ENCODE assay signal across 9 cellular contexts in the genomic region with DNA sequence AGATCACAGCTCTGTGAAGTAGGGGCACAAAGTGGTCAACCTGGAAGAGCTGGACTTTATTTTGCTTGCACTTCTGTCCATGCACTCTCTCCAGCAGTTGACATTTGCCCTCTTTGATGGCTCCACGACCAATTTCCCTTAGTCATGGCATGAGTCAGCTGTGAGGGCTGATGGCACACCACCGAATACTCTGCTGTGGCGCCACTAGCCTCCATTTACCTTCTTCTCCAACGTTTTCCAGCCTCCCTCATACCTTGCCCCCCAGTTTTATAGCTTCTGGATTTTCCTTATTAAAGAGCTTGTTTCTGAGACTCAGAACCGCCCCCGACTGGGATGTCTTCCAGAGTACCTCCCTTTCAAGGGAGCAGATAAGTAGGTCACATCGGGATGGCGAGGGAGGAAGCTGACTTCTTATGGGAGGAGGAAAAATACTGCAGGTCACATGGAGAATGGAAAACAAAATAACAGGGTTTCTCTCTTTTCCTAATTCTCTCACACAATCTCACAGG. TPM values are rescaled to one million over a fixed set of nuclear protein-coding genes. Genes with fewer than 3 reads are reported as not detected.
DNase-seq lines count a peak whose midpoint lies in the region; ATAC-seq and TF ChIP-seq lines count a peak whose summit lies in the region.
"Had no signal": no experiment of that assay in that cellular context is flagged by ENCODE, and none has a peak within 500 bp of the region (broad histone marks: within the 10 kb centered on the region; RNA-seq: fewer than 3 reads in every experiment).

No MANE protein-coding gene starts in this region.

- POLR2A ChIA-PET in SK-N-SH (lab: Yijun Ruan, JAX) (no interaction called here), HEK293T (lab: Yijun Ruan, JAX) (interaction anchor here (0.7 to 0.8 kb wide), 2 partner anchors 20 to 106 kb away, joined by 3 read pairs; no protein-coding TSS in a partner anchor)

- H3K36me3 ChIP-seq in SK-N-SH (replicated peaks in 1 of 2; ENCODE audit: control insufficient read depth in 1 of 2, insufficient read depth in 2 of 2, low read length in 1 of 2) (no peaks in the 10 kb centered on the region), transverse colon (no peaks in the 10 kb centered on the region)

- peaks cover 0 to 5% of the 10 kb centered on the region in 2 experiments; a peak in 1 of 4 replicates for H3K4me1 ChIP-seq in SK-N-SH (ENCODE audit: control insufficient read depth in 1 of 2, insufficient read depth in 2 of 2, low read depth in 1 of 2, low read length in 1 of 2)
- peaks cover 6 to 42% (median 29%) of the 10 kb centered on the region in 4 donors for H3K4me1 ChIP-seq in transverse colon

- WGBS in SK-N-SH (ENCODE audit: low lambda C conversion rate): 58% methylated on average over 8 of the region's 8 CpGs
- 32 to 36% methylated on average over 8 of the region's 8 CpGs for WGBS in transverse colon (ENCODE audit: low coverage in 1 of 2), 2 donors

- no peaks in the 10 kb centered on the region for H3K79me2 ChIP-seq in SK-N-SH (ENCODE audit: insufficient read depth)

- intact Hi-C loops in transverse colon (cut with DNase I; ENCODE audit: low total_unique reads): no loop called here

- H2AFZ ChIP-seq in SK-N-SH (ENCODE audit: low read depth): no peak overlapping the region

- no peak overlapping the region for H3K9ac ChIP-seq in SK-N-SH

- peaks cover 6% of the 10 kb centered on the region for H3F3A ChIP-seq in SK-N-SH (replicated peaks; ENCODE audit: insufficient read depth)

- H3K27me3 ChIP-seq in SK-N-SH (ENCODE audit: insufficient read depth) (no peaks in the 10 kb centered on the region), transverse colon (no peaks in the 10 kb centered on the region)

- TF ChIP-seq RAD21 in SK-N-SH (IDR thresholded peaks at IDR 0.05; ENCODE audit: low read length): no peak

- no peaks in the 10 kb centered on the region for H4K20me1 ChIP-seq in SK-N-SH (ENCODE audit: insufficient read depth)

- H3K9me3 ChIP-seq in SK-N-SH: no peaks in the 10 kb centered on the region
- no peaks in the 10 kb centered on the region for H3K9me3 ChIP-seq in transverse colon

- DNase-seq in SK-N-SH (no peak), dermis microvascular lymphatic vessel endothelial cell (ENCODE audit: low read depth in 2 of 2) (peak; percentile 83 to 84), middle frontal gyrus (ENCODE audit: extremely low spot score, low spot score) (peak; percentile 53), transverse colon (no peak), HEK293T (ENCODE audit: extremely low spot score) (no peak)
- DNase-seq in activated CD4-positive, alpha-beta T cell treated with anti-CD3 and anti-CD28 coated beads, Interleukin-2, amount 50 U/mL, for 1 hour: no peak
- DNase-seq: NCI-H774 had no signal

- no peak overlapping the region for H3K27ac ChIP-seq in SK-N-SH (ENCODE audit: low read depth in 2 of 2, low read length in 1 of 2)
- H3K27ac ChIP-seq in transverse colon: peak overlapping the region; percentile 93 to 98 (median 95)

- H3K4me2 ChIP-seq in SK-N-SH: no peak overlapping the region

- TF ChIP-seq EP300 in SK-N-SH (IDR thresholded peaks at IDR 0.05; ENCODE audit: borderline replicate concordance in 1 of 2, low read depth in 1 of 2, low read length in 1 of 2): no peak
- no peak for TF ChIP-seq EP300 in transverse colon (IDR thresholded peaks at IDR 0.05; ENCODE audit: low read depth)

- no peak overlapping the region for H3K4me3 ChIP-seq in SK-N-SH (ENCODE audit: low read depth in 2 of 2, low read length in 1 of 2)
- H3K4me3 ChIP-seq in transverse colon: no peak overlapping the region

- in situ Hi-C loops in transverse colon (cut with MboI; ENCODE audit: low pct_ligation_motif_present in 1 of 4, low pct_unique_long_range_greater_than_20kb in 1 of 4, low sequenced_read_pairs in 3 of 4): no loop called here

- TF ChIP-seq CTCF in SK-N-SH (IDR thresholded peaks at IDR 0.05) (no peak), transverse colon (IDR thresholded peaks at IDR 0.05) (no peak)

- TF ChIP-seq POLR2A in transverse colon (IDR thresholded peaks at IDR 0.05): no peak

- H3K9me2 ChIP-seq in SK-N-SH: no peaks in the 10 kb centered on the region

- CTCF ChIA-PET in SK-N-SH (lab: Yijun Ruan, JAX) (interaction anchor here (0.9 kb wide), 1 partner anchor 171 kb away, joined by 3 read pairs; no protein-coding TSS in a partner anchor), HEK293T (lab: Yijun Ruan, JAX) (no interaction called here)

- ATAC-seq in SK-N-SH treated with all-trans-retinoic acid at 6 μM for 48 hours (peak; percentile 17; the same call in 1 of the 3 replicates), HG03442 (IDR thresholded peaks at IDR 0.05; ENCODE audit: unreplicated experiment) (no peak)

TF ChIP-seq in SK-N-SH treated with all-trans-retinoic acid at 6 μM for 48 hours, 23 proteins besides CTCF, POLR2A, EP300 and RAD21 (continues in another document):
- no peak for TF ChIP-seq CSDC2 (CRISPR knock-in tag; IDR thresholded peaks at IDR 0.05)
- TF ChIP-seq ARNTL (CRISPR knock-in tag; IDR thresholded peaks at IDR 0.05; ENCODE audit: borderline replicate concordance, low read depth): no peak
- no peak for TF ChIP-seq ZNF70 (CRISPR knock-in tag; IDR thresholded peaks at IDR 0.05)
- TF ChIP-seq ZFP30 (CRISPR knock-in tag; IDR thresholded peaks at IDR 0.05): no peak
- TF ChIP-seq PPARA (CRISPR knock-in tag; IDR thresholded peaks at IDR 0.05; ENCODE audit: borderline replicate concordance): no peak

TF ChIP-seq in SK-N-SH, 30 proteins besides CTCF, POLR2A, EP300 and RAD21 (continues in another document):
- TF ChIP-seq TAF1 (IDR thresholded peaks at IDR 0.05; ENCODE audit: borderline replicate concordance, low read depth, low read length) (no peak), GATA2 (CRISPR knock-in tag; IDR thresholded peaks at IDR 0.05) (no peak), YY1 (IDR thresholded peaks at IDR 0.05; ENCODE audit: low read depth) (no peak), TCF12 (IDR thresholded peaks at IDR 0.05) (no peak), MXI1 (IDR thresholded peaks at IDR 0.05; ENCODE audit: low read depth, low read length) (no peak), RXRA (IDR thresholded peaks at IDR 0.05; ENCODE audit: borderline replicate concordance, low read depth) (no peak), NFIC (IDR thresholded peaks at IDR 0.05; ENCODE audit: borderline replicate concordance) (no peak), FOXM1 (IDR thresholded peaks at IDR 0.05; ENCODE audit: low read depth) (no peak)
- TF ChIP-seq, protein P1, sequence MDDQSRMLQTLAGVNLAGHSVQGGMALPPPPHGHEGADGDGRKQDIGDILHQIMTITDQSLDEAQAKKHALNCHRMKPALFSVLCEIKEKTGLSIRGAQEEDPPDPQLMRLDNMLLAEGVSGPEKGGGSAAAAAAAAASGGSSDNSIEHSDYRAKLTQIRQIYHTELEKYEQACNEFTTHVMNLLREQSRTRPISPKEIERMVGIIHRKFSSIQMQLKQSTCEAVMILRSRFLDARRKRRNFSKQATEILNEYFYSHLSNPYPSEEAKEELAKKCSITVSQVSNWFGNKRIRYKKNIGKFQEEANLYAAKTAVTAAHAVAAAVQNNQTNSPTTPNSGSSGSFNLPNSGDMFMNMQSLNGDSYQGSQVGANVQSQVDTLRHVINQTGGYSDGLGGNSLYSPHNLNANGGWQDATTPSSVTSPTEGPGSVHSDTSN (IDR thresholded peaks at IDR 0.05): no peak
- TF ChIP-seq, protein P2, sequence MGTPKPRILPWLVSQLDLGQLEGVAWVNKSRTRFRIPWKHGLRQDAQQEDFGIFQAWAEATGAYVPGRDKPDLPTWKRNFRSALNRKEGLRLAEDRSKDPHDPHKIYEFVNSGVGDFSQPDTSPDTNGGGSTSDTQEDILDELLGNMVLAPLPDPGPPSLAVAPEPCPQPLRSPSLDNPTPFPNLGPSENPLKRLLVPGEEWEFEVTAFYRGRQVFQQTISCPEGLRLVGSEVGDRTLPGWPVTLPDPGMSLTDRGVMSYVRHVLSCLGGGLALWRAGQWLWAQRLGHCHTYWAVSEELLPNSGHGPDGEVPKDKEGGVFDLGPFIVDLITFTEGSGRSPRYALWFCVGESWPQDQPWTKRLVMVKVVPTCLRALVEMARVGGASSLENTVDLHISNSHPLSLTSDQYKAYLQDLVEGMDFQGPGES (IDR thresholded peaks at IDR 0.05; ENCODE audit: low read depth, low read length): no peak

TF ChIP-seq in HEK293T, 16 proteins besides CTCF, POLR2A, EP300 and RAD21:
- TF ChIP-seq FOXM1 (IDR thresholded peaks at IDR 0.05; ENCODE audit: borderline replicate concordance) (no peak), LEF1 (IDR thresholded peaks at IDR 0.05; ENCODE audit: borderline replicate concordance) (no peak), ARNT (IDR thresholded peaks at IDR 0.05) (no peak), NFRKB (IDR thresholded peaks at IDR 0.05) (no peak), SUZ12 (IDR thresholded peaks at IDR 0.05) (no peak), TARDBP (IDR thresholded peaks at IDR 0.05) (no peak), PKNOX1 (IDR thresholded peaks at IDR 0.05) (no peak), SP1 (IDR thresholded peaks at IDR 0.05) (no peak), HDGF (IDR thresholded peaks at IDR 0.05; ENCODE audit: borderline replicate concordance) (no peak), FOXK2 (IDR thresholded peaks at IDR 0.05) (no peak), ZNF384 (IDR thresholded peaks at IDR 0.05) (no peak), ELF4 (IDR thresholded peaks at IDR 0.05) (no peak), CTBP1 (IDR thresholded peaks at IDR 0.05; ENCODE audit: borderline replicate concordance) (no peak), BHLHE40 (IDR thresholded peaks at IDR 0.05; ENCODE audit: borderline replicate concordance) (no peak), L3MBTL2 (conservative IDR thresholded peaks at IDR 0.05) (no peak), FOXA1 (IDR thresholded peaks at IDR 0.05) (no peak)

RNA-seq across cellular contexts. Expression of gene NINJ2, which starts 17.6 kb away (rescaled TPM):
- polyA plus RNA-seq in SK-N-SH (2012; rRNA removed): 0.07 TPM in 1 of 2 replicates, not detected in the other
- 0.09 and 0.13 TPM in 2 replicates for polyA plus RNA-seq in SK-N-SH (2012; cell fraction: cytosol; rRNA removed)
- polyA plus RNA-seq in SK-N-SH (2012; cell fraction: nucleus; rRNA removed): not detected in 2 replicates
- 2.4 and 3.0 TPM in 2 replicates for total RNA-seq in dermis microvascular lymphatic vessel endothelial cell
- total RNA-seq in transverse colon: 1 to 10 TPM; 1.4 to 8.0 (median 5.6) TPM

Comparison
In these comparisons a context has a peak if more than half of its experiments do, and no peak if none do; other contexts are left out.
1. DNase-seq: peak in dermis microvascular lymphatic vessel endothelial cell (2 of 2) and middle frontal gyrus (single experiment); none in SK-N-SH (single experiment), transverse colon (single experiment), activated CD4-positive, alpha-beta T cell treated with anti-CD3 and anti-CD28 coated beads, Interleukin-2, amount 50 U/mL, for 1 hour (single experiment) and HEK293T (single experiment).
2. H3K27ac ChIP-seq: peak in transverse colon (4 of 4); none in SK-N-SH (0 of 2).